In genomic region chr19:34673590-34673989, GRCh38 we compare ENCODE assay signal across 21 cellular contexts. TPM values are rescaled to one million over a fixed set of nuclear protein-coding genes. Genes with fewer than 3 reads are reported as not detected.
DNase-seq lines count a peak whose midpoint lies in the region; ATAC-seq, FAIRE-seq and TF ChIP-seq lines count a peak whose summit lies in the region.
"Had no signal": no experiment of that assay in that cellular context is flagged by ENCODE, and none has a peak within 500 bp of the region (broad histone marks: within the 10 kb centered on the region; RNA-seq: fewer than 3 reads in every experiment).

No MANE protein-coding gene starts in this region.

- FAIRE-seq in A549 (lab: Jason Lieb, UNC) = peak; percentile 76
- FAIRE-seq: GM12878, GM18507, H1 had no signal

- H3K4me2 ChIP-seq in A549 (no peak overlapping the region), neural cell (ENCODE audit: low read length) (no peak overlapping the region)

- CTCF ChIA-PET in A549 (lab: Yijun Ruan, JAX) = interaction anchor here (0.6 to 1.6 kb wide), 3 partner anchors 35 to 223 kb away, joined by 3 to 6 read pairs (median 4); no protein-coding TSS in a partner anchor

- H4K20me1 ChIP-seq in neural cell (ENCODE audit: insufficient read depth) = no peaks in the 10 kb centered on the region

- no peaks in the 10 kb centered on the region for H3K9me2 ChIP-seq in neural cell (ENCODE audit: insufficient read depth, low read length)

- peaks cover 4% of the 10 kb centered on the region for H3F3A ChIP-seq in neural cell (ENCODE audit: insufficient read depth, low read length, poor library complexity, severe bottlenecking)

- ATAC-seq in A549 (no peak), left ventricle myocardium superior (no peak)
- ATAC-seq: GM12878 had no signal

- 8% methylated on average over 3 of the region's 3 CpGs for WGBS in A549 (ENCODE audit: missing lambda C conversion rate)

- POLR2A ChIA-PET in A549 (lab: Yijun Ruan, JAX) = no interaction called here

- H3K4me1 ChIP-seq in A549 (no peaks in the 10 kb centered on the region), skeletal muscle tissue (ENCODE audit: control insufficient read depth in 3 of 3, insufficient read depth in 3 of 3, low read length in 3 of 3) (peaks cover 15 to 40% (median 22%) of the 10 kb centered on the region in 3 donors)

- no peak for TF ChIP-seq POLR2A in A549 (IDR thresholded peaks at IDR 0.05; ENCODE audit: low read length)

- H3K36me3 ChIP-seq in neural cell (ENCODE audit: insufficient read depth, low read length) = peaks cover 1% of the 10 kb centered on the region
- H3K36me3 ChIP-seq in skeletal muscle tissue (ENCODE audit: control insufficient read depth in 3 of 3, insufficient read depth in 3 of 3, low read length in 3 of 3) = no peaks in the 10 kb centered on the region

- H3K9me3 ChIP-seq in A549 (peaks cover 57% of the 10 kb centered on the region), neural cell (ENCODE audit: low read length) (no peaks in the 10 kb centered on the region), skeletal muscle tissue (ENCODE audit: control insufficient read depth in 3 of 3, low read length in 3 of 3) (no peaks in the 10 kb centered on the region)

- TF ChIP-seq EP300 in A549 (IDR thresholded peaks at IDR 0.05) = no peak
- no peak for TF ChIP-seq EP300 in neural cell (conservative IDR thresholded peaks at IDR 0.05; ENCODE audit: poor library complexity, severe bottlenecking)

- DNase-seq in A549 (ENCODE audit: low read depth in 1 of 2, low spot score in 1 of 2) (no peak), HuH-7 (ENCODE audit: low spot score) (peak; percentile 18), left ventricle myocardium superior (no peak), NCI-H524 (lab: John Stamatoyannopoulos, UW) (no peak), GM13976 (ENCODE audit: low spot score) (no peak)
- DNase-seq: 8988T; C1 segment of cervical spinal cord; Calu3; CD4-positive, alpha-beta memory T cell; COR-L47; EL; GDM1; GM23248; H7; HCEC 1CT had no signal

- TF ChIP-seq CTCF in A549 (IDR thresholded peaks at IDR 0.05) (no peak), neural cell (IDR thresholded peaks at IDR 0.05; ENCODE audit: poor library complexity, severe bottlenecking) (no peak), GM13976 (IDR thresholded peaks at IDR 0.05; ENCODE audit: borderline replicate concordance, control extremely low read depth, extremely low read depth, insufficient read depth, missing control alignments) (no peak)

- peaks cover 5% of the 10 kb centered on the region for H3K79me2 ChIP-seq in neural cell (replicated peaks; ENCODE audit: insufficient read depth, low read length)

- H3K27ac ChIP-seq in A549 = no peak overlapping the region
- H3K27ac ChIP-seq in neural cell (ENCODE audit: low read length) = no peak overlapping the region
- H3K27ac ChIP-seq in skeletal muscle tissue (ENCODE audit: low read depth, low read length) = peak overlapping the region; percentile 16
- H3K27ac ChIP-seq: GM23248 had no signal

- H3K9ac ChIP-seq in neural cell (ENCODE audit: low read length) = no peak overlapping the region
- no peak overlapping the region for H3K9ac ChIP-seq in skeletal muscle tissue (ENCODE audit: low read depth in 1 of 3, low read length in 3 of 3)
- H3K9ac ChIP-seq: GM23248 had no signal

- intact Hi-C loops in left ventricle myocardium superior (cut with micrococcal nuclease) = no loop called here

- H2AFZ ChIP-seq in neural cell (ENCODE audit: low read depth, low read length) = no peak overlapping the region
- H2AFZ ChIP-seq: GM23248 had no signal

- H3K27me3 ChIP-seq in neural cell (ENCODE audit: insufficient read depth, low read depth, low read length) (no peaks in the 10 kb centered on the region), skeletal muscle tissue (ENCODE audit: control insufficient read depth in 3 of 3, insufficient read depth in 3 of 3, low read length in 3 of 3) (no peaks in the 10 kb centered on the region)

- TF ChIP-seq RAD21 in A549 (conservative IDR thresholded peaks at IDR 0.05 in 1 of 2, IDR thresholded peaks at IDR 0.05 in 1 of 2) = no peak
- no peak for TF ChIP-seq RAD21 in neural cell (conservative IDR thresholded peaks at IDR 0.05)

- in situ Hi-C loops in GM13976 (cut with MboI; ENCODE audit: low sequenced_read_pairs, unreplicated experiment) = no loop called here

- H3K4me3 ChIP-seq in A549 (no peak overlapping the region), neural cell (ENCODE audit: low read length) (peak overlapping the region; percentile 38), skeletal muscle tissue (ENCODE audit: low read length in 3 of 3) (peak overlapping the region in 1 of 3 donors; percentile 16)
- H3K4me3 ChIP-seq: GM12878, GM23248 had no signal

TF ChIP-seq in A549, 52 proteins besides CTCF, POLR2A, EP300 and RAD21 (continues in another document):
- TF ChIP-seq HEYL (CRISPR knock-in tag; IDR thresholded peaks at IDR 0.05) = no peak
- TF ChIP-seq CEBPB (IDR thresholded peaks at IDR 0.05) = no peak
- TF ChIP-seq SREBF2 (IDR thresholded peaks at IDR 0.05) = no peak
- TF ChIP-seq JUN (IDR thresholded peaks at IDR 0.05) = no peak
- TF ChIP-seq NR3C1 (IDR thresholded peaks at IDR 0.05) = no peak
- no peak for TF ChIP-seq EHMT2 (IDR thresholded peaks at IDR 0.05; ENCODE audit: low read depth)

TF ChIP-seq in neural cell, 6 proteins besides CTCF, POLR2A, EP300 and RAD21:
- TF ChIP-seq REST (IDR thresholded peaks at IDR 0.05; ENCODE audit: borderline replicate concordance) (no peak), TAF1 (IDR thresholded peaks at IDR 0.05; ENCODE audit: low read depth) (no peak), POLR2AphosphoS5 (IDR thresholded peaks at IDR 0.05) (no peak), MXI1 (conservative IDR thresholded peaks at IDR 0.05; ENCODE audit: poor library complexity, severe bottlenecking) (no peak), EZH2 (IDR thresholded peaks at IDR 0.05; ENCODE audit: borderline replicate concordance, insufficient read depth, low read length, poor library complexity, severe bottlenecking) (no peak), SMC3 (conservative IDR thresholded peaks at IDR 0.05; ENCODE audit: poor library complexity) (no peak)
TF ChIP-seq in neural cell: peak in this region for 0.

RNA-seq across cellular contexts. Expression of gene SCGB2B2, which starts 3.4 kb away (rescaled TPM):
- polyA plus RNA-seq in A549 (2011; rRNA removed) (0.16 and 0.21 TPM in 2 replicates), A549 (2017; fragmentation: RNase III; extraction: RNeasy Plus Mini Kit Qiagen cat#74134 plus additional on column Dnase treatment) (0.07 to 0.26 TPM (median 0.08 TPM) in 3 replicates), neural cell (0.51 TPM in 1 of 2 replicates, not detected in the other)
- 0.10 and 0.16 TPM in 2 replicates for polyA plus RNA-seq in A549 (2012; cell fraction: cytosol; rRNA removed)
- polyA plus RNA-seq in A549 (2012; cell fraction: nucleus; rRNA removed) = 0.20 and 0.24 TPM in 2 replicates
- polyA minus RNA-seq in A549 (2011; rRNA and poly(A)+ RNA removed) = 0.24 and 0.29 TPM in 2 replicates
- polyA minus RNA-seq in neural cell = 0.24 and 0.58 TPM in 2 replicates
- total RNA-seq in skeletal muscle tissue (0.52 TPM), left ventricle myocardium superior (0.89 TPM)
- total RNA-seq: GM23248, H1, H7 had no signal
- polyA plus RNA-seq: BJ; CD4-positive, alpha-beta memory T cell; GM23248 had no signal

RNA-seq across cellular contexts. Expression of gene ZNF302, which starts 3.9 kb away (rescaled TPM):
- polyA plus RNA-seq in A549 (2011; rRNA removed) = 54.6 and 56.3 TPM in 2 replicates
- polyA plus RNA-seq in A549 (2012; cell fraction: cytosol; rRNA removed) = 11.1 and 11.7 TPM in 2 replicates
- polyA plus RNA-seq in A549 (2012; cell fraction: nucleus; rRNA removed) = 22.3 and 22.4 TPM in 2 replicates
- polyA plus RNA-seq in A549 (2017; fragmentation: RNase III; extraction: RNeasy Plus Mini Kit Qiagen cat#74134 plus additional on column Dnase treatment) = 24.2 to 27.1 TPM (median 26.2 TPM) in 3 replicates
- 19.5 and 20.6 TPM in 2 replicates for polyA minus RNA-seq in A549 (2011; rRNA and poly(A)+ RNA removed)
- 92.6 and 107 TPM in 2 replicates for polyA plus RNA-seq in neural cell
- polyA minus RNA-seq in neural cell = 63.8 and 66.8 TPM in 2 replicates
- total RNA-seq in skeletal muscle tissue = 16.2 TPM
- 40.2 TPM for total RNA-seq in left ventricle myocardium superior
